In the genomic region with DNA sequence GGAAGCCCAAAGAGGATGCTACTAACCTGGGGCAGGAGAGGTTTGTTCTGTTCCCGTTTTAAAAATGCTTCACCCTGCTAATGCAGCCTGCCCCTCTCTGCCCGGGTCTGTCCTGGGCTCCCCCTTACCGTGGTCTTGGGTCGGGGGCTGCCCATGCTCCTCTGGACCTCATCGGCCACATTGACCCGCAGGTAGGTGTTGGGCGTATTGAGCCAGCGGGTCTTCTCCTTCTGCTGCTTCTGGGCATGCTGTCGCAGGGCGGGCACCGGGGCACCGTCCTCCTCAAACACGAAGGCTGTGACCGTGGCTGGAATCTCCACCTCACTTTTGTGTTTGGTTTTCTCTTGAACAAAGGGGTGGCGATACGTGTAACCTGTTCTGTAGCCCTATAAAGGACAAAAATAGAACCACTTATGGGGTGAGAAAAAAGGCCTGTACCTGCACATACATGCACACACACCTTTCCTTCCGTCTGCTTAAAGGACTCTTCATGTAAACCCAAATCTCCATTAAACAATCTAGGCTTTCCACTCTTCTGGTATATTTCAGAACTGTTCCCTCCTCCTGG, we compare ENCODE assay signal across 1 cellular context.
TF ChIP-seq lines count a peak whose summit lies in the region.

No MANE protein-coding gene starts in this region.

TF ChIP-seq in IMR-90, 13 proteins besides CTCF, POLR2A, EP300 and RAD21 (continued from another document):
- TF ChIP-seq NFE2L2 (IDR thresholded peaks at IDR 0.05; ENCODE audit: low read depth, low read length) = no peak
- TF ChIP-seq, protein P1, sequence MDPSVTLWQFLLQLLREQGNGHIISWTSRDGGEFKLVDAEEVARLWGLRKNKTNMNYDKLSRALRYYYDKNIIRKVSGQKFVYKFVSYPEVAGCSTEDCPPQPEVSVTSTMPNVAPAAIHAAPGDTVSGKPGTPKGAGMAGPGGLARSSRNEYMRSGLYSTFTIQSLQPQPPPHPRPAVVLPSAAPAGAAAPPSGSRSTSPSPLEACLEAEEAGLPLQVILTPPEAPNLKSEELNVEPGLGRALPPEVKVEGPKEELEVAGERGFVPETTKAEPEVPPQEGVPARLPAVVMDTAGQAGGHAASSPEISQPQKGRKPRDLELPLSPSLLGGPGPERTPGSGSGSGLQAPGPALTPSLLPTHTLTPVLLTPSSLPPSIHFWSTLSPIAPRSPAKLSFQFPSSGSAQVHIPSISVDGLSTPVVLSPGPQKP (IDR thresholded peaks at IDR 0.05; ENCODE audit: borderline replicate concordance, low read depth, low read length) = no peak
